In genomic region chr12:119988440-119988787, GRCh38 we compare ENCODE assay signal across 8 cellular contexts. TPM values are rescaled to one million over a fixed set of nuclear protein-coding genes. Genes with fewer than 3 reads are reported as not detected.
DNase-seq lines count a peak whose midpoint lies in the region; ATAC-seq, FAIRE-seq and TF ChIP-seq lines count a peak whose summit lies in the region.

No MANE protein-coding gene starts in this region.

- FAIRE-seq in kidney (lab: Jason Lieb, UNC) = no peak

- in situ Hi-C loops in astrocyte of the cerebellum (cut with HindIII; ENCODE audit: low sequenced_read_pairs) = no loop called here

- peak overlapping the region; percentile 99 for H3K27ac Mint-ChIP-seq in activated T-cell treated with anti-CD3 and anti-CD28 coated beads, Interleukin-2, amount 50 U/mL, for 24 hours

- H3K36me3 Mint-ChIP-seq in activated T-cell treated with anti-CD3 and anti-CD28 coated beads, Interleukin-2, amount 50 U/mL, for 24 hours (ENCODE audit: low read depth) = peaks cover 34% of the 10 kb centered on the region

- ATAC-seq in aorta (ENCODE audit: low FRiP score) = no peak
- ATAC-seq in HG03469 (IDR thresholded peaks at IDR 0.05; ENCODE audit: unreplicated experiment) = no peak

- H3K27me3 ChIP-seq in subcutaneous abdominal adipose tissue (ENCODE audit: control insufficient read depth in 5 of 5, insufficient read depth in 4 of 5, low read length in 5 of 5) (peaks cover 0 to 16% (median 11%) of the 10 kb centered on the region in 5 donors), aorta (ENCODE audit: control insufficient read depth in 1 of 2, insufficient read depth in 2 of 2, low read length in 1 of 2) (peaks cover 0 to 2% of the 10 kb centered on the region in 2 donors)

- H3K9me3 Mint-ChIP-seq in activated T-cell treated with anti-CD3 and anti-CD28 coated beads, Interleukin-2, amount 50 U/mL, for 24 hours = no peaks in the 10 kb centered on the region

- no peak for DNase-seq in activated T-cell treated with anti-CD3 and anti-CD28 coated beads, Interleukin-2, amount 50 U/mL, for 24 hours
- no peak for DNase-seq in activated T-cell treated with anti-CD3 and anti-CD28 coated beads, Interleukin-2, amount 50 U/mL, for 48 hours
- DNase-seq in LHCN-M2 (ENCODE audit: low read depth) (peak; percentile 41), astrocyte of the cerebellum (ENCODE audit: low read depth) (no peak), kidney (no peak), aorta (no peak)

- H3K4me3 ChIP-seq in astrocyte of the cerebellum (ENCODE audit: low read depth, low read length) = peak overlapping the region; percentile 42
- peak overlapping the region; percentile 34 to 51 for H3K4me3 ChIP-seq in kidney (ENCODE audit: low read length in 2 of 2)
- H3K4me3 ChIP-seq in subcutaneous abdominal adipose tissue (ENCODE audit: low read depth in 1 of 5, low read length in 5 of 5) = peak overlapping the region in 3 of 5 donors; percentile 57 to 71 (median 66)
- peak overlapping the region in 1 of 2 donors; percentile 69 for H3K4me3 ChIP-seq in aorta (ENCODE audit: low read length in 2 of 2)

- no peaks in the 10 kb centered on the region for H3K27me3 Mint-ChIP-seq in activated T-cell treated with anti-CD3 and anti-CD28 coated beads, Interleukin-2, amount 50 U/mL, for 24 hours

- H3K4me3 Mint-ChIP-seq in activated T-cell treated with anti-CD3 and anti-CD28 coated beads, Interleukin-2, amount 50 U/mL, for 24 hours = peak overlapping the region; percentile 86

- no peaks in the 10 kb centered on the region for H3K9me3 ChIP-seq in kidney (ENCODE audit: control insufficient read depth in 1 of 2, low read length in 2 of 2)
- no peaks in the 10 kb centered on the region for H3K9me3 ChIP-seq in subcutaneous abdominal adipose tissue (ENCODE audit: control insufficient read depth in 5 of 5, low read length in 5 of 5)
- no peaks in the 10 kb centered on the region for H3K9me3 ChIP-seq in aorta (ENCODE audit: control insufficient read depth, low read length)

- H3K4me1 Mint-ChIP-seq in activated T-cell treated with anti-CD3 and anti-CD28 coated beads, Interleukin-2, amount 50 U/mL, for 24 hours (ENCODE audit: low read depth) = peaks cover 43% of the 10 kb centered on the region

- H3K4me1 ChIP-seq in kidney (ENCODE audit: control insufficient read depth in 1 of 2, insufficient read depth in 1 of 2, low read depth in 1 of 2, low read length in 2 of 2) (no peaks in the 10 kb centered on the region), subcutaneous abdominal adipose tissue (ENCODE audit: control insufficient read depth in 5 of 5, insufficient read depth in 5 of 5, low read length in 5 of 5) (peaks cover 0 to 17% (median 12%) of the 10 kb centered on the region in 5 donors), aorta (ENCODE audit: control insufficient read depth in 1 of 2, insufficient read depth in 2 of 2, low read length in 2 of 2) (no peaks in the 10 kb centered on the region)

- 3 to 4% methylated on average over 15 of the region's 15 CpGs for WGBS in aorta, 2 donors

- H3K9ac ChIP-seq in kidney (ENCODE audit: low read length in 2 of 2) (peak overlapping the region in 1 of 2 donors; percentile 42), subcutaneous abdominal adipose tissue (ENCODE audit: low read length in 5 of 5) (no peak overlapping the region)

- peak; percentile 35 for TF ChIP-seq CTCF in astrocyte of the cerebellum (IDR thresholded peaks at IDR 0.05; ENCODE audit: low read depth, low read length, missing control alignments)
- TF ChIP-seq CTCF in kidney (IDR thresholded peaks at IDR 0.05; ENCODE audit: borderline replicate concordance, extremely low read depth, insufficient read depth) = peak; percentile 2

- intact Hi-C loops in kidney (cut with DNase I) = no loop called here
- intact Hi-C loops in aorta (cut with DNase I) = no loop called here

- H3K27ac ChIP-seq in kidney (ENCODE audit: low read depth in 2 of 2, low read length in 2 of 2) = peak overlapping the region; percentile 69 to 86
- H3K27ac ChIP-seq in subcutaneous abdominal adipose tissue (ENCODE audit: low read depth, low read length) = no peak overlapping the region
- H3K27ac ChIP-seq in aorta (ENCODE audit: low read depth in 1 of 2, low read length in 2 of 2) = no peak overlapping the region

- peaks cover 0 to 3% of the 10 kb centered on the region in 2 donors for H3K36me3 ChIP-seq in kidney (ENCODE audit: control insufficient read depth in 1 of 2, insufficient read depth in 2 of 2, low read length in 2 of 2)
- no peaks in the 10 kb centered on the region for H3K36me3 ChIP-seq in subcutaneous abdominal adipose tissue (ENCODE audit: control insufficient read depth in 5 of 5, insufficient read depth in 5 of 5, low read length in 5 of 5)
- H3K36me3 ChIP-seq in aorta (ENCODE audit: control insufficient read depth in 1 of 2, insufficient read depth in 2 of 2, low read length in 1 of 2) = no peaks in the 10 kb centered on the region

RNA-seq across cellular contexts. Expression of gene BICDL1, which starts 0.6 kb away (rescaled TPM):
- not detected in 2 replicates for total RNA-seq in LHCN-M2 (2014; rRNA removed)
- 0.04 TPM for polyA plus RNA-seq in LHCN-M2 (2012)
- 101 TPM for total RNA-seq in kidney
- polyA plus RNA-seq in kidney (ENCODE audit: insufficient read depth, low read depth, low replicate concordance) = 60.5 TPM
- total RNA-seq in aorta = 1 to 10 TPM; 1.3 to 1.7 TPM
- 1 to 10 TPM in 1 of 2 donors, under 1 TPM in 1; 0.36 to 1.4 TPM for polyA plus RNA-seq in aorta

Comparison
In these comparisons a context has a peak if more than half of its experiments do, and no peak if none do; other contexts are left out.
1. H3K27ac ChIP-seq: peak in kidney (2 of 2); none in subcutaneous abdominal adipose tissue (single experiment) and aorta (0 of 2).
2. RNA of gene BICDL1, which starts 0.6 kb away (total RNA-seq): 101 TPM in kidney (single experiment); 1.3 to 1.7 TPM in aorta and not detected in LHCN-M2; every median in the first group is over 10 times any median in the second.